14 cellular contexts compared by ENCODE assay signal in genomic region chr2:238700122-238700457, GRCh38.
A peak's percentile ranks its signal among the peaks of the same experiment; 100 is the strongest.
DNase-seq lines count a peak whose midpoint lies in the region; ATAC-seq, FAIRE-seq and TF ChIP-seq lines count a peak whose summit lies in the region.
"Had no signal": no experiment of that assay in that cellular context is flagged by ENCODE, and none has a peak within 500 bp of the region (broad histone marks: within the 10 kb centered on the region; RNA-seq: fewer than 3 reads in every experiment).

No MANE protein-coding gene starts in this region.

- FAIRE-seq in urothelium cell line (lab: Jason Lieb, UNC) = peak; percentile 30

- WGBS in lower leg skin, 2 donors = 78 to 86% methylated on average over 11 of the region's 11 CpGs

- no peaks in the 10 kb centered on the region for H3K9me3 Mint-ChIP-seq in activated T-cell treated with anti-CD3 and anti-CD28 coated beads, Interleukin-2, amount 50 U/mL, for 4 hours
- H3K9me3 Mint-ChIP-seq: activated CD8-positive, alpha-beta T cell treated with anti-CD3 and anti-CD28 coated beads for 36 hours; stimulated activated effector memory CD8-positive, alpha-beta T cell treated with anti-CD3 and anti-CD28 coated beads, Interleukin-12 subunit alpha, Interleukin-12 subunit beta, amount 100 ng/mL, for 72 hours had no signal

- TF ChIP-seq CTCF in fibroblast of the aortic adventitia (IDR thresholded peaks at IDR 0.05; ENCODE audit: insufficient read depth, low read length) (no peak), lower leg skin (IDR thresholded peaks at IDR 0.05) (no peak)

- no peaks in the 10 kb centered on the region for H3K36me3 Mint-ChIP-seq in activated T-cell treated with anti-CD3 and anti-CD28 coated beads, Interleukin-2, amount 50 U/mL, for 4 hours (ENCODE audit: insufficient read depth)
- H3K36me3 Mint-ChIP-seq: CD14-positive monocyte; stimulated activated effector memory CD8-positive, alpha-beta T cell treated with anti-CD3 and anti-CD28 coated beads, Interleukin-12 subunit alpha, Interleukin-12 subunit beta, amount 100 ng/mL, for 72 hours had no signal

- ATAC-seq in activated T-cell treated with anti-CD3 and anti-CD28 coated beads, Interleukin-2, amount 50 U/mL, for 4 hours = no peak
- ATAC-seq: activated CD8-positive, alpha-beta T cell treated with anti-CD3 and anti-CD28 coated beads for 36 hours; stimulated activated effector memory CD8-positive, alpha-beta T cell treated with anti-CD3 and anti-CD28 coated beads, Interleukin-12 subunit alpha, Interleukin-12 subunit beta, amount 100 ng/mL, for 72 hours had no signal

- H3K4me3 ChIP-seq in fibroblast of the aortic adventitia (ENCODE audit: low read depth, low read length) = no peak overlapping the region
- no peak overlapping the region for H3K4me3 ChIP-seq in lower leg skin (ENCODE audit: low read depth, poor library complexity, severe bottlenecking)
- H3K4me3 ChIP-seq: ascending aorta had no signal

- no peaks in the 10 kb centered on the region for H3K4me1 Mint-ChIP-seq in activated T-cell treated with anti-CD3 and anti-CD28 coated beads, Interleukin-2, amount 50 U/mL, for 4 hours (ENCODE audit: low read depth)
- H3K4me1 Mint-ChIP-seq: CD14-positive monocyte had no signal

- TF ChIP-seq POLR2A in lower leg skin (IDR thresholded peaks at IDR 0.05) = no peak

- no peak overlapping the region for H3K4me3 Mint-ChIP-seq in activated T-cell treated with anti-CD3 and anti-CD28 coated beads, Interleukin-2, amount 50 U/mL, for 4 hours
- H3K4me3 Mint-ChIP-seq: activated CD8-positive, alpha-beta T cell treated with anti-CD3 and anti-CD28 coated beads for 36 hours; CD14-positive monocyte; stimulated activated effector memory CD8-positive, alpha-beta T cell treated with anti-CD3 and anti-CD28 coated beads, Interleukin-12 subunit alpha, Interleukin-12 subunit beta, amount 100 ng/mL, for 72 hours had no signal

- DNase-seq in OCI-M1 (lab: John Stamatoyannopoulos, UW) (peak; percentile 5), fibroblast of the aortic adventitia (ENCODE audit: low read depth) (peak; percentile 92), lower leg skin (ENCODE audit: low spot score in 2 of 2) (peak; percentile 13 to 82), urothelium cell line (ENCODE audit: low spot score) (no peak), GM19240 (ENCODE audit: insufficient read length, low spot score) (no peak), activated gamma-delta T cell (lab: John Stamatoyannopoulos, UW) (no peak)
- DNase-seq in activated T-cell treated with anti-CD3 and anti-CD28 coated beads, Interleukin-2, amount 50 U/mL, for 4 hours = no peak
- DNase-seq: activated CD8-positive, alpha-beta T cell treated with anti-CD3 and anti-CD28 coated beads for 36 hours; Karpas-422; NCI-H1436; NCI-H446 treated with DMSO at 0.1 percent for 48 hours had no signal

- intact Hi-C loops in lower leg skin (cut with DNase I; ENCODE audit: low total_unique reads) = no loop called here

- no peaks in the 10 kb centered on the region for H3K27me3 Mint-ChIP-seq in activated T-cell treated with anti-CD3 and anti-CD28 coated beads, Interleukin-2, amount 50 U/mL, for 4 hours (ENCODE audit: low read depth)
- H3K27me3 Mint-ChIP-seq: activated CD8-positive, alpha-beta T cell treated with anti-CD3 and anti-CD28 coated beads for 36 hours had no signal

Comparison
In these comparisons a context has a peak if more than half of its experiments do, and no peak if none do; other contexts are left out.
1. DNase-seq: peak in OCI-M1 (single experiment), fibroblast of the aortic adventitia (single experiment) and lower leg skin (2 of 2); none in urothelium cell line (single experiment), GM19240 (single experiment), activated T-cell treated with anti-CD3 and anti-CD28 coated beads, Interleukin-2, amount 50 U/mL, for 4 hours (single experiment) and activated gamma-delta T cell (single experiment).